ENCODE assay signal across 28 cellular contexts in genomic region chr2:207489251-207489650, GRCh38.
"Had no signal": no experiment of that assay in that cellular context is flagged by ENCODE, and none has a peak within 500 bp of the region (broad histone marks: within the 10 kb centered on the region; RNA-seq: fewer than 3 reads in every experiment).

No MANE protein-coding gene starts in this region.

- H3K27me3 ChIP-seq: adrenal gland, body of pancreas, colonic mucosa had no signal

- H3K4me1 ChIP-seq: body of pancreas, colonic mucosa had no signal

- H3K4me3 ChIP-seq: adrenal gland, body of pancreas, colonic mucosa had no signal

- ATAC-seq: activated CD4-positive, alpha-beta T cell treated with anti-CD3 and anti-CD28 coated beads for 36 hours; activated CD8-positive, alpha-beta memory T cell treated with anti-CD3 and anti-CD28 coated beads, Interleukin-2, amount 10 ng/mL, durations not matched to agents 7 days and 5 days; activated CD8-positive, alpha-beta T cell treated with anti-CD3 and anti-CD28 coated beads, Interleukin-2, amount 10 ng/mL, durations not matched to agents 7 days and 5 days; activated naive CD8-positive, alpha-beta T cell treated with anti-CD3 and anti-CD28 coated beads, Interleukin-2, amount 50 U/mL, for 24 hours; body of pancreas; T-helper 17 cell had no signal

- DNase-seq: activated CD4-positive, alpha-beta memory T cell treated with anti-CD3 and anti-CD28 coated beads for 36 hours; activated CD4-positive, alpha-beta T cell treated with anti-CD3 and anti-CD28 coated beads for 36 hours; activated CD4-positive, alpha-beta T cell treated with anti-CD3 and anti-CD28 coated beads, Interleukin-2, amount 10 ng/mL, durations not matched to agents 24 days and 14 days; activated CD4-positive, CD25-positive, alpha-beta regulatory T cell; activated CD4-positive, CD25-positive, alpha-beta regulatory T cell treated with anti-CD3 and anti-CD28 coated beads, Interleukin-2, amount 50 U/mL, for 72 hours; activated CD8-positive, alpha-beta memory T cell treated with anti-CD3 and anti-CD28 coated beads, Interleukin-2, amount 10 ng/mL, durations not matched to agents 7 days and 5 days; activated CD8-positive, alpha-beta memory T cell treated with anti-CD3 and anti-CD28 coated beads, Interleukin-2, amount 50 U/mL, for 4 hours; activated CD8-positive, alpha-beta T cell treated with anti-CD3 and anti-CD28 coated beads, Interleukin-2, amount 10 ng/mL, durations not matched to agents 7 days and 5 days; activated effector memory CD4-positive, alpha-beta T cell treated with anti-CD3 and anti-CD28 coated beads, Interleukin-2, amount 50 U/mL, for 16 hours; activated naive CD4-positive, alpha-beta T cell treated with anti-CD3 and anti-CD28 coated beads for 36 hours; activated naive CD8-positive, alpha-beta T cell treated with anti-CD3 and anti-CD28 coated beads for 36 hours; activated naive CD8-positive, alpha-beta T cell treated with anti-CD3 and anti-CD28 coated beads, Interleukin-2, amount 50 U/mL, for 24 hours; activated T-cell treated with anti-CD3 and anti-CD28 coated beads, Interleukin-2, amount 50 U/mL, for 1 hour; activated T-cell treated with anti-CD3 and anti-CD28 coated beads, Interleukin-2, amount 50 U/mL, for 48 hours; amygdala; aorta; body of pancreas; central memory CD4-positive, alpha-beta T cell; cerebellar nuclear complex; colonic mucosa; effector CD8-positive, alpha-beta T cell; foreskin fibroblast; head of caudate nucleus; T-helper 1 cell; T-helper 17 cell; T1000 had no signal

- H3K36me3 ChIP-seq: adrenal gland, colonic mucosa had no signal

- H3K9me3 ChIP-seq: adrenal gland, body of pancreas, colonic mucosa had no signal

- H3K27ac ChIP-seq: adrenal gland, body of pancreas, colonic mucosa, epithelial cell of prostate had no signal
